22 cellular contexts compared by ENCODE assay signal in genomic region chr21:45043541-45044020, GRCh38.
"Had no signal": no experiment of that assay in that cellular context is flagged by ENCODE, and none has a peak within 500 bp of the region (broad histone marks: within the 10 kb centered on the region; RNA-seq: fewer than 3 reads in every experiment).

No MANE protein-coding gene starts in this region.

- ATAC-seq: activated T-helper 17 cell treated with anti-CD3 and anti-CD28 coated beads, Interleukin-2, amount 50 U/mL, for 72 hours; Panc1; Right ventricle myocardium inferior; T-cell had no signal

- DNase-seq: activated CD4-positive, alpha-beta memory T cell treated with anti-CD3 and anti-CD28 coated beads, Interleukin-2, amount 10 ng/mL, durations not matched to agents 7 days and 5 days; activated CD4-positive, alpha-beta T cell treated with anti-CD3 and anti-CD28 coated beads, Interleukin-2, amount 10 ng/mL, durations not matched to agents 7 days and 5 days; activated CD4-positive, CD25-positive, alpha-beta regulatory T cell; activated T-cell treated with anti-CD3 and anti-CD28 coated beads for 4 hours; activated T-cell treated with anti-CD3 and anti-CD28 coated beads, Interleukin-2, amount 50 U/mL, for 48 hours; KG1; NCI-H1048; NCI-H146; NCI-H187 treated with DMSO at 0.1 percent for 48 hours; NCI-H2081 treated with DMSO at 0.1 percent for 48 hours; NCI-H226; NCI-H526 treated with DMSO at 0.1 percent for 48 hours; NCI-H82; OCI-M1; RPMI8226; T-cell; T-helper 2 cell had no signal

- H3K27ac ChIP-seq: SK-N-MC, VCaP had no signal

- H3K4me3 ChIP-seq: SK-N-MC had no signal
